15 cellular contexts compared by ENCODE assay signal in the genomic region with DNA sequence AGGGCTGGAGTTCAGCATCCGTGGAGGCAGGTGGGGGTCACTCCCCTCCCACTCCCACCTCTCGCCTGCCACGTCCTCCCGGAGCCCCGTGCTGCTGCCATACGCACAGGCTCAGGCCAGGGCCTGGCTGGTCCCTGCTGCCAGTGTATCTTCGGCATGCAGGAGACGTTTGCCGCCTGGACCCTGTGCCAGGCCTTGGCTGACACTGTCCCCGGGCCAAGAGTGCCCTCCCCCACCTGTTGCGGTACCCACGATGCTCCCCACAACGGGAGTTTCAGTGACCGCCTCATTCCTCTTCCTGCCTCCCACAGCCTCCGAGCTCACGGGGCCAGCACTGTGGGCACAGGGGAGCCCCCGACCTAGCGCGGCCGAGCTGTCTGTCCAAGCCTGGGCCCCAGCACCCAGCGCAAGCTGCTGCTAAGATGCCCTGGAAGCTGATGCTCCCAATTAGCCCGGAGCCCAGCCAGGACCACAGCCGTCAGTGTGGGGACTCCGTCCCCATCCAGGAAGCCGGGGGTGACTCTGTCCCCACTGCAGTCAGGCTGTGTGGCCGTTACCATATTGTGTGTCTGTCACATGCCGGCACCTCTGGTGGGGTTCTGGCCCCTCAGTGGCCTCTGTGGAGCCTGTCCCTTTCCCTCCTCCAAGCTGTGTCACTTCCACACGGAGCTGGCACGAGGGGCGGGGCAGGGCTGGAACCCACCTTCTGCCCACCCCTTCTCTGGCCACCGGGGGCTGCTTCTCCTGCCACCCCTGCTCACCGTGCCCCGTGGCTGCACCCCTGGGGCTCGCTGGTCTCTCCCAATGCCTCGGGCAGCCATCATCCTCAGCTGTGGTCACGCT. TPM values are rescaled to one million over a fixed set of nuclear protein-coding genes. Genes with fewer than 3 reads are reported as not detected.
DNase-seq lines count a peak whose midpoint lies in the region; ATAC-seq and TF ChIP-seq lines count a peak whose summit lies in the region.
"Had no signal": no experiment of that assay in that cellular context is flagged by ENCODE, and none has a peak within 500 bp of the region (broad histone marks: within the 10 kb centered on the region; RNA-seq: fewer than 3 reads in every experiment).

No MANE protein-coding gene starts in this region.

- TF ChIP-seq EP300 in SK-N-SH (IDR thresholded peaks at IDR 0.05; ENCODE audit: borderline replicate concordance in 1 of 2, low read depth in 1 of 2, low read length in 1 of 2) (no peak), transverse colon (IDR thresholded peaks at IDR 0.05; ENCODE audit: low read depth) (no peak)

- CTCF ChIA-PET in SK-N-SH (lab: Yijun Ruan, JAX) = interaction anchor here (0.8 to 3.0 kb wide), 9 partner anchors 12 to 188 kb away, joined by 3 to 11 read pairs (median 3); no protein-coding TSS in a partner anchor

- H3K9me3 ChIP-seq in SK-N-SH = no peaks in the 10 kb centered on the region
- no peaks in the 10 kb centered on the region for H3K9me3 ChIP-seq in transverse colon
- H3K9me3 ChIP-seq: esophagus squamous epithelium had no signal

- WGBS in SK-N-SH (ENCODE audit: low lambda C conversion rate) = 91% methylated on average over 33 of the region's 36 CpGs
- WGBS in transverse colon (ENCODE audit: low coverage in 1 of 2), 2 donors = 87% methylated on average over 28 of the region's 36 CpGs; no CpG with 5 or more reads in 1 of the 2 donors

- H2AFZ ChIP-seq in SK-N-SH (ENCODE audit: low read depth) = no peak overlapping the region
- H2AFZ ChIP-seq: PC-9 had no signal

- H3K4me2 ChIP-seq in SK-N-SH = peak overlapping the region; percentile 83
- H3K4me2 ChIP-seq: PC-9 had no signal

- H3F3A ChIP-seq in SK-N-SH (replicated peaks; ENCODE audit: insufficient read depth) = no peaks in the 10 kb centered on the region

- peaks cover 35% of the 10 kb centered on the region for H3K4me1 Mint-ChIP-seq in nephron

- TF ChIP-seq CTCF in SK-N-SH (IDR thresholded peaks at IDR 0.05) = no peak
- TF ChIP-seq CTCF in coronary artery (IDR thresholded peaks at IDR 0.05) = no peak
- TF ChIP-seq CTCF in nephron (IDR thresholded peaks at IDR 0.05; ENCODE audit: unreplicated experiment in 3 of 3) = no peak
- no peak for TF ChIP-seq CTCF in transverse colon (IDR thresholded peaks at IDR 0.05)

- H3K36me3 ChIP-seq in SK-N-SH (replicated peaks in 1 of 2; ENCODE audit: control insufficient read depth in 1 of 2, insufficient read depth in 2 of 2, low read length in 1 of 2) (peaks cover 0 to 21% of the 10 kb centered on the region in 2 experiments), transverse colon (no peaks in the 10 kb centered on the region)
- H3K36me3 ChIP-seq: esophagus squamous epithelium had no signal

- H3K9ac ChIP-seq in SK-N-SH = peak overlapping the region; percentile 42; the same call in 1 of the 2 replicates

- H3K36me3 Mint-ChIP-seq in nephron (ENCODE audit: low read depth) = peaks cover 5% of the 10 kb centered on the region

- peaks cover 97% of the 10 kb centered on the region for H4K20me1 ChIP-seq in SK-N-SH (ENCODE audit: insufficient read depth)

- peak overlapping the region; percentile 19 to 47 (median 46) for H3K4me3 Mint-ChIP-seq in nephron
- H3K4me3 Mint-ChIP-seq: activated CD4-positive, alpha-beta T cell treated with anti-CD3 and anti-CD28 coated beads, Interleukin-2, amount 10 ng/mL, durations not matched to agents 24 days and 14 days had no signal

- no peaks in the 10 kb centered on the region for H3K27me3 Mint-ChIP-seq in nephron (ENCODE audit: low read depth)
- H3K27me3 Mint-ChIP-seq: activated CD4-positive, alpha-beta T cell treated with anti-CD3 and anti-CD28 coated beads, Interleukin-2, amount 10 ng/mL, durations not matched to agents 24 days and 14 days had no signal

- DNase-seq in SK-N-SH = no peak
- DNase-seq in coronary artery (ENCODE audit: low spot score) = no peak
- DNase-seq in transverse colon = no peak
- DNase-seq in COLO829 (ENCODE audit: low spot score) = no peak
- no peak for DNase-seq in SW 1271 (lab: John Stamatoyannopoulos, UW)
- no peak for DNase-seq in NCI-H146 (lab: John Stamatoyannopoulos, UW)
- DNase-seq: activated CD4-positive, alpha-beta T cell treated with anti-CD3 and anti-CD28 coated beads, Interleukin-2, amount 10 ng/mL, durations not matched to agents 24 days and 14 days; esophagus squamous epithelium; NCI-H1092 treated with DMSO at 0.1 percent for 48 hours; NCI-H446; PC-9 had no signal

- TF ChIP-seq RAD21 in SK-N-SH (IDR thresholded peaks at IDR 0.05; ENCODE audit: low read length) = no peak

- H3K79me2 ChIP-seq in SK-N-SH (ENCODE audit: insufficient read depth) = peaks cover 100% of the 10 kb centered on the region

- no peak overlapping the region for H3K4me3 ChIP-seq in SK-N-SH (ENCODE audit: low read depth in 2 of 2, low read length in 1 of 2)
- peak overlapping the region; percentile 44 for H3K4me3 ChIP-seq in coronary artery
- no peak overlapping the region for H3K4me3 ChIP-seq in transverse colon
- H3K4me3 ChIP-seq: esophagus squamous epithelium, PC-9 had no signal

- H3K27ac ChIP-seq in SK-N-SH (ENCODE audit: low read depth in 2 of 2, low read length in 1 of 2) (peak overlapping the region; percentile 70 to 95; a peak in 3 of 4 replicates), coronary artery (peak overlapping the region; percentile 26 to 94), transverse colon (peak overlapping the region in 3 of 4 donors; percentile 2 to 72 (median 64))
- H3K27ac ChIP-seq: 22Rv1, PC-9 had no signal

- in situ Hi-C loops in transverse colon (cut with MboI; ENCODE audit: low pct_ligation_motif_present in 1 of 4, low pct_unique_long_range_greater_than_20kb in 1 of 4, low sequenced_read_pairs in 3 of 4) = no loop called here

- no peak for TF ChIP-seq POLR2A in transverse colon (IDR thresholded peaks at IDR 0.05)

- no peaks in the 10 kb centered on the region for H3K9me3 Mint-ChIP-seq in nephron
- H3K9me3 Mint-ChIP-seq: activated CD4-positive, alpha-beta T cell treated with anti-CD3 and anti-CD28 coated beads, Interleukin-2, amount 10 ng/mL, durations not matched to agents 24 days and 14 days had no signal

- H3K27me3 ChIP-seq in SK-N-SH (ENCODE audit: insufficient read depth) = no peaks in the 10 kb centered on the region
- H3K27me3 ChIP-seq in transverse colon = no peaks in the 10 kb centered on the region
- H3K27me3 ChIP-seq: esophagus squamous epithelium had no signal

- POLR2A ChIA-PET in SK-N-SH (lab: Yijun Ruan, JAX) = interaction anchor here (1.4 kb wide), 1 partner anchor 18 kb away, joined by 3 read pairs; no protein-coding TSS in a partner anchor

- H3K27ac Mint-ChIP-seq in nephron = peak overlapping the region in 1 of 3 experiments; percentile 44
- H3K27ac Mint-ChIP-seq: activated CD4-positive, alpha-beta T cell treated with anti-CD3 and anti-CD28 coated beads, Interleukin-2, amount 10 ng/mL, durations not matched to agents 24 days and 14 days had no signal

- H3K4me1 ChIP-seq in SK-N-SH (ENCODE audit: control insufficient read depth in 1 of 2, insufficient read depth in 2 of 2, low read depth in 1 of 2, low read length in 1 of 2) (peaks cover 53 to 91% of the 10 kb centered on the region in 2 experiments), transverse colon (peaks cover 20 to 57% (median 35%) of the 10 kb centered on the region in 4 donors)

- no peak for ATAC-seq in SK-N-SH treated with all-trans-retinoic acid at 6 μM for 48 hours
- ATAC-seq: right cardiac atrium had no signal

- no peaks in the 10 kb centered on the region for H3K9me2 ChIP-seq in SK-N-SH

- intact Hi-C loops in transverse colon (cut with DNase I; ENCODE audit: low total_unique reads) = no loop called here

TF ChIP-seq in SK-N-SH, 30 proteins besides CTCF, POLR2A, EP300 and RAD21 (continues in another document):
- TF ChIP-seq GABPA (IDR thresholded peaks at IDR 0.05; ENCODE audit: low read depth) = no peak
- no peak for TF ChIP-seq EZH2phosphoT487 (IDR thresholded peaks at IDR 0.05; ENCODE audit: borderline replicate concordance, low read depth)

TF ChIP-seq in SK-N-SH treated with all-trans-retinoic acid at 6 μM for 48 hours, 23 proteins besides CTCF, POLR2A, EP300 and RAD21 (continues in another document):
- TF ChIP-seq, protein P1, sequence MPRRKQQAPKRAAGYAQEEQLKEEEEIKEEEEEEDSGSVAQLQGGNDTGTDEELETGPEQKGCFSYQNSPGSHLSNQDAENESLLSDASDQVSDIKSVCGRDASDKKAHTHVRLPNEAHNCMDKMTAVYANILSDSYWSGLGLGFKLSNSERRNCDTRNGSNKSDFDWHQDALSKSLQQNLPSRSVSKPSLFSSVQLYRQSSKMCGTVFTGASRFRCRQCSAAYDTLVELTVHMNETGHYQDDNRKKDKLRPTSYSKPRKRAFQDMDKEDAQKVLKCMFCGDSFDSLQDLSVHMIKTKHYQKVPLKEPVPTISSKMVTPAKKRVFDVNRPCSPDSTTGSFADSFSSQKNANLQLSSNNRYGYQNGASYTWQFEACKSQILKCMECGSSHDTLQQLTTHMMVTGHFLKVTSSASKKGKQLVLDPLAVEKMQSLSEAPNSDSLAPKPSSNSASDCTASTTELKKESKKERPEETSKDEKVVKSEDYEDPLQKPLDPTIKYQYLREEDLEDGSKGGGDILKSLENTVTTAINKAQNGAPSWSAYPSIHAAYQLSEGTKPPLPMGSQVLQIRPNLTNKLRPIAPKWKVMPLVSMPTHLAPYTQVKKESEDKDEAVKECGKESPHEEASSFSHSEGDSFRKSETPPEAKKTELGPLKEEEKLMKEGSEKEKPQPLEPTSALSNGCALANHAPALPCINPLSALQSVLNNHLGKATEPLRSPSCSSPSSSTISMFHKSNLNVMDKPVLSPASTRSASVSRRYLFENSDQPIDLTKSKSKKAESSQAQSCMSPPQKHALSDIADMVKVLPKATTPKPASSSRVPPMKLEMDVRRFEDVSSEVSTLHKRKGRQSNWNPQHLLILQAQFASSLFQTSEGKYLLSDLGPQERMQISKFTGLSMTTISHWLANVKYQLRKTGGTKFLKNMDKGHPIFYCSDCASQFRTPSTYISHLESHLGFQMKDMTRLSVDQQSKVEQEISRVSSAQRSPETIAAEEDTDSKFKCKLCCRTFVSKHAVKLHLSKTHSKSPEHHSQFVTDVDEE (CRISPR knock-in tag; IDR thresholded peaks at IDR 0.05) = no peak
- TF ChIP-seq SNAI2 (CRISPR knock-in tag; IDR thresholded peaks at IDR 0.05) (no peak), ARNTL (CRISPR knock-in tag; IDR thresholded peaks at IDR 0.05; ENCODE audit: borderline replicate concordance, low read depth) (no peak)

RNA-seq across cellular contexts. Expression of a gene that starts 7.6 kb away (rescaled TPM):
- polyA plus RNA-seq in SK-N-SH (2012; rRNA removed) = 65.3 and 105 TPM in 2 replicates
- 44.6 and 83.8 TPM in 2 replicates for polyA plus RNA-seq in SK-N-SH (2012; cell fraction: cytosol; rRNA removed)
- 139 and 151 TPM in 2 replicates for polyA plus RNA-seq in SK-N-SH (2012; cell fraction: nucleus; rRNA removed)
- 10 to 100 TPM; 11.2 to 43.6 (median 23.0) TPM for total RNA-seq in transverse colon

RNA-seq across cellular contexts. Expression of a gene that starts 48.6 kb away (rescaled TPM):
- 0.15 and 0.19 TPM in 2 replicates for polyA plus RNA-seq in SK-N-SH (2012; rRNA removed)
- 0.04 and 0.12 TPM in 2 replicates for polyA plus RNA-seq in SK-N-SH (2012; cell fraction: cytosol; rRNA removed)
- polyA plus RNA-seq in SK-N-SH (2012; cell fraction: nucleus; rRNA removed) = 0.29 and 0.69 TPM in 2 replicates
- under 1 TPM in 1 of 4 donors, not detected in 3; 0.64 TPM for total RNA-seq in transverse colon
- total RNA-seq: activated CD4-positive, alpha-beta T cell treated with anti-CD3 and anti-CD28 coated beads, Interleukin-2, amount 10 ng/mL, durations not matched to agents 24 days and 14 days; PC-9 had no signal
